Comparison of ENCODE assay signal across 1 cellular context in the genomic region with DNA sequence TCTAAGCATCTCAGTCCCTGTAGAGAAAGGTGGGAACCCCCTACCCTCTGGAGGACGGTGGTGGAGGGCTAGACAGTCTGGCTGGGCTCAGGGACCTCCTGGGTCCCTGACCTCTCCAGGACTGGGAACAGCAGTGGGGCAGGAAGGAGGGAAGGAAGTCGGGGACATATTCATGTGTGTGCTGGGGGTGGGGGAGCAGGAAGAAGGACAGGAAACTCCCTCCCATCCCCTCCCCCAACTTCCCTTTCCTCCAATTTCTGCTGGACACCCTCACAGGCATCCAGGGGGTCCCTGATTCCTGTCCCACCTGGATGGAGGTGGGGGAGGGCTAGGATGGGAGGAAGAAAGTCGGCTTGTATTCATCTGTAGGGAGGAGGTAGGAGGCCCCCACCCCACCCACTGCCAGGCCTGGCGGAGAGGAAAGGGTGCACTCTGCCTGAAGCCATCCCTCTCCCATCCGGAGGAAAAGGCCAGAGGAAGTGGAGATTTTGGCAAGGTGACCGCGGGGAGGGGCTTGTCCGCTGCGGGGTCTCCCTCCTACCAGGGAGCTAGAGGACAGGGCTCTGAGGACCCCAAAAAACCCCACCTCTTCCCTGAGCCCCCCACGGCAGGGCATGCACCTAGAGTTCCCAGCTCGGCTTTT.
TF ChIP-seq lines count a peak whose summit lies in the region.

No MANE protein-coding gene starts in this region.

TF ChIP-seq in A549, 52 proteins besides CTCF, POLR2A, EP300 and RAD21 (continued from another document):
- TF ChIP-seq E2F6 (IDR thresholded peaks at IDR 0.05; ENCODE audit: borderline replicate concordance, low read depth) (no peak), BCL3 (IDR thresholded peaks at IDR 0.05) (no peak), NPAS2 (CRISPR knock-in tag; IDR thresholded peaks at IDR 0.05; ENCODE audit: borderline replicate concordance) (no peak), JUNB (IDR thresholded peaks at IDR 0.05) (no peak), CBX2 (IDR thresholded peaks at IDR 0.05; ENCODE audit: borderline replicate concordance, low read depth) (no peak), EHMT2 (IDR thresholded peaks at IDR 0.05; ENCODE audit: low read depth) (no peak), FOSB (CRISPR knock-in tag; IDR thresholded peaks at IDR 0.05) (no peak)
